Comparison of ENCODE assay signal across 13 cellular contexts in genomic region chr11:72745511-72745910, GRCh38.
"Had no signal": no experiment of that assay in that cellular context is flagged by ENCODE, and none has a peak within 500 bp of the region (broad histone marks: within the 10 kb centered on the region; RNA-seq: fewer than 3 reads in every experiment).

No MANE protein-coding gene starts in this region.

- H3K27ac ChIP-seq: esophagus squamous epithelium, skin epidermis, upper lobe of right lung had no signal

- H3K27me3 ChIP-seq: esophagus squamous epithelium, neutrophil, upper lobe of right lung had no signal

- DNase-seq: activated CD4-positive, alpha-beta T cell treated with anti-CD3 and anti-CD28 coated beads, Interleukin-2, amount 10 ng/mL, durations not matched to agents 7 days and 5 days; activated CD8-positive, alpha-beta memory T cell treated with anti-CD3 and anti-CD28 coated beads, Interleukin-2, amount 50 U/mL, for 48 hours; activated gamma-delta T cell treated with Interleukin-2 at 50 U/mL for 16 hours; activated naive CD8-positive, alpha-beta T cell treated with anti-CD3 and anti-CD28 coated beads, Interleukin-2, amount 10 ng/mL, durations not matched to agents 7 days and 5 days; cortex of kidney; effector CD4-positive, alpha-beta T cell; esophagus squamous epithelium; hippocampal formation; stimulated activated CD4-positive, alpha-beta T cell treated with anti-CD3 and anti-CD28 coated beads, Interleukin-4, amount 100 ng/mL, for 4 hours; stimulated activated CD8-positive, alpha-beta memory T cell treated with anti-CD3 and anti-CD28 coated beads, Interleukin-4, amount 100 ng/mL, for 48 hours; upper lobe of right lung had no signal

- H3K9me3 ChIP-seq: esophagus squamous epithelium, neutrophil, upper lobe of right lung had no signal

- ATAC-seq: upper lobe of right lung had no signal

- H3K36me3 ChIP-seq: esophagus squamous epithelium had no signal

- H3K4me3 ChIP-seq: esophagus squamous epithelium, skin epidermis, upper lobe of right lung had no signal
